Comparison of ENCODE assay signal across 27 cellular contexts in genomic region chr6:28721372-28721771, GRCh38.
"Had no signal": no experiment of that assay in that cellular context is flagged by ENCODE, and none has a peak within 500 bp of the region (broad histone marks: within the 10 kb centered on the region; RNA-seq: fewer than 3 reads in every experiment).

No MANE protein-coding gene starts in this region.

- FAIRE-seq: pancreas, urothelium cell line had no signal

- H3K4me1 Mint-ChIP-seq: naive thymus-derived CD4-positive, alpha-beta T cell; natural killer cell; nephron; stimulated activated effector memory CD8-positive, alpha-beta T cell treated with anti-CD3 and anti-CD28 coated beads, Interleukin-12 subunit alpha, Interleukin-12 subunit beta, amount 100 ng/mL, for 72 hours had no signal

- H3K4me3 ChIP-seq: pancreas, psoas muscle, skin epidermis, spleen, stomach, thoracic aorta, thyroid gland, tibial nerve, upper lobe of left lung, vagina had no signal

- H3K36me3 ChIP-seq: neutrophil, pancreas, spleen, stomach, thoracic aorta, thyroid gland, tibial nerve, upper lobe of left lung, vagina had no signal

- H3K4me1 ChIP-seq: pancreas, psoas muscle, spleen, stomach, thyroid gland, tibial nerve, upper lobe of left lung, vagina had no signal

- H3K9me3 Mint-ChIP-seq: natural killer cell; nephron; stimulated activated effector memory CD8-positive, alpha-beta T cell treated with anti-CD3 and anti-CD28 coated beads, Interleukin-12 subunit alpha, Interleukin-12 subunit beta, amount 100 ng/mL, for 72 hours; stimulated activated naive B cell treated with anti-CD40 and anti-IgM and Interleukin-4, amounts not matched to agents 10 μg/mL and 1 μg/mL and 100 μg/mL, for 72 hours; stimulated activated naive CD8-positive, alpha-beta T cell treated with anti-CD3 and anti-CD28 coated beads, Interleukin-15, Interleukin-2, amounts not matched to agents 100 ng/mL and 50 ng/mL, for 24 hours had no signal

- H3K4me3 Mint-ChIP-seq: naive thymus-derived CD4-positive, alpha-beta T cell; natural killer cell; nephron; stimulated activated effector memory CD8-positive, alpha-beta T cell treated with anti-CD3 and anti-CD28 coated beads, Interleukin-12 subunit alpha, Interleukin-12 subunit beta, amount 100 ng/mL, for 72 hours; stimulated activated naive B cell treated with anti-CD40 and anti-IgM and Interleukin-4, amounts not matched to agents 10 μg/mL and 1 μg/mL and 100 μg/mL, for 72 hours; stimulated activated naive CD8-positive, alpha-beta T cell treated with anti-CD3 and anti-CD28 coated beads, Interleukin-15, Interleukin-2, amounts not matched to agents 100 ng/mL and 50 ng/mL, for 24 hours had no signal

- H3K27me3 ChIP-seq: thyroid gland, upper lobe of left lung, vagina had no signal

- H3K36me3 Mint-ChIP-seq: natural killer cell; stimulated activated effector memory CD8-positive, alpha-beta T cell treated with anti-CD3 and anti-CD28 coated beads, Interleukin-12 subunit alpha, Interleukin-12 subunit beta, amount 100 ng/mL, for 72 hours; stimulated activated naive B cell treated with anti-CD40 and anti-IgM and Interleukin-4, amounts not matched to agents 10 μg/mL and 1 μg/mL and 100 μg/mL, for 72 hours had no signal

- H3K27ac ChIP-seq: neutrophil, pancreas, psoas muscle, skin epidermis, spleen, stomach, thoracic aorta, thyroid gland, tibial nerve, upper lobe of left lung, vagina had no signal

- ATAC-seq: naive thymus-derived CD4-positive, alpha-beta T cell; natural killer cell; pancreas; psoas muscle; right cardiac atrium; sciatic nerve; stimulated activated effector memory CD8-positive, alpha-beta T cell treated with anti-CD3 and anti-CD28 coated beads, Interleukin-12 subunit alpha, Interleukin-12 subunit beta, amount 100 ng/mL, for 72 hours; stimulated activated naive B cell treated with anti-CD40 and anti-IgM and Interleukin-4, amounts not matched to agents 10 μg/mL and 1 μg/mL and 100 μg/mL, for 72 hours had no signal

- DNase-seq: naive thymus-derived CD4-positive, alpha-beta T cell; natural killer cell; nucleus accumbens; pancreas; psoas muscle; right cardiac atrium; spleen; stimulated activated CD4-positive, alpha-beta T cell treated with anti-CD3 and anti-CD28 coated beads, Interleukin-12 subunit alpha, Interleukin-12 subunit beta, amount 100 ng/mL, for 4 hours; stimulated activated CD4-positive, alpha-beta T cell treated with anti-CD3 and anti-CD28 coated beads, Interleukin-1b, Interleukin-23, amount 100 ng/mL, for 48 hours; stimulated activated CD4-positive, alpha-beta T cell treated with anti-CD3 and anti-CD28 coated beads, Interleukin-4, amount 100 ng/mL, for 1 hour; stimulated activated naive B cell treated with anti-CD40 and anti-IgM and Interleukin-4, amounts not matched to agents 10 μg/mL and 1 μg/mL and 100 μg/mL, for 72 hours; stimulated activated naive CD4-positive, alpha-beta T cell treated with Interleukin-2 at 50 U/mL for 16 hours; stomach; thyroid gland; trophoblast cell; upper lobe of left lung had no signal

- H3K9me3 ChIP-seq: neutrophil, pancreas, psoas muscle, spleen, stomach, thoracic aorta, thyroid gland, tibial nerve, upper lobe of left lung, vagina had no signal

- H3K27ac Mint-ChIP-seq: naive thymus-derived CD4-positive, alpha-beta T cell; natural killer cell; nephron; progenitor cell of endocrine pancreas; stimulated activated effector memory CD8-positive, alpha-beta T cell treated with anti-CD3 and anti-CD28 coated beads, Interleukin-12 subunit alpha, Interleukin-12 subunit beta, amount 100 ng/mL, for 72 hours; stimulated activated naive B cell treated with anti-CD40 and anti-IgM and Interleukin-4, amounts not matched to agents 10 μg/mL and 1 μg/mL and 100 μg/mL, for 72 hours; stimulated activated naive CD8-positive, alpha-beta T cell treated with anti-CD3 and anti-CD28 coated beads, Interleukin-15, Interleukin-2, amounts not matched to agents 100 ng/mL and 50 ng/mL, for 24 hours had no signal
